ENCODE assay signal across 8 cellular contexts in genomic region chr7:27165089-27165654, GRCh38. TPM values are rescaled to one million over a fixed set of nuclear protein-coding genes. Genes with fewer than 3 reads are reported as not detected.
A peak's percentile ranks its signal among the peaks of the same experiment; 100 is the strongest.
DNase-seq lines count a peak whose midpoint lies in the region; ATAC-seq and TF ChIP-seq lines count a peak whose summit lies in the region.

Gene HOXA9 (minus strand): TSS chr7:27165537. CDS start chr7:27165457, 80 bp downstream.

- peaks cover 20% of the 10 kb centered on the region for H4K20me1 ChIP-seq in PC-3 (ENCODE audit: low read length)

- TF ChIP-seq POLR2A in esophagus muscularis mucosa (IDR thresholded peaks at IDR 0.05; ENCODE audit: low read depth): no peak

- TF ChIP-seq CTCF in PC-3 (conservative IDR thresholded peaks at IDR 0.05; ENCODE audit: low read depth, low read length): no peak
- TF ChIP-seq CTCF in esophagus muscularis mucosa (IDR thresholded peaks at IDR 0.05): no peak

- H3K4me1 ChIP-seq in PC-3 (ENCODE audit: insufficient read depth, low read length): peaks cover 14% of the 10 kb centered on the region
- peaks cover 26 to 64% (median 56%) of the 10 kb centered on the region in 4 donors for H3K4me1 ChIP-seq in esophagus muscularis mucosa
- H3K4me1 ChIP-seq in rectal smooth muscle tissue (ENCODE audit: control insufficient read depth, insufficient read depth, low read length): peaks cover 3% of the 10 kb centered on the region

- 7% methylated on average over 20 of the region's 64 CpGs for WGBS in esophagus muscularis mucosa

- peak within 1 kb of the TSS; percentile 93 for H3K4me2 ChIP-seq in PC-3 (ENCODE audit: low read length)

- DNase-seq in GM03348 (ENCODE audit: low spot score) (peak; percentile 91), PC-3 (peak; percentile 94), esophagus muscularis mucosa (ENCODE audit: extremely low spot score) (no peak), middle frontal gyrus (ENCODE audit: extremely low spot score, low spot score) (no peak)
- DNase-seq in stimulated activated CD4-positive, alpha-beta T cell treated with anti-CD3 and anti-CD28 coated beads, Interleukin-2, amount 100 ng/mL, for 48 hours: no peak

- intact Hi-C loops in PC-3 (cut with micrococcal nuclease): loop anchor here (1.0 to 5.0 kb wide), 5 partner anchors 10 to 1008 kb away; partner anchors contain the start of genes CBX3, HNRNPA2B1 and HOXA13
- intact Hi-C loops in esophagus muscularis mucosa (cut with DNase I): no loop called here

- peak within 1 kb of the TSS; percentile 97 for H3K27ac ChIP-seq in PC-3 (ENCODE audit: low read length)
- H3K27ac ChIP-seq in esophagus muscularis mucosa (replicated peaks in 1 of 4): no peak within 1 kb of the TSS
- H3K27ac ChIP-seq in rectal smooth muscle tissue (ENCODE audit: low read depth, low read length): peak within 1 kb of the TSS; percentile 96

- no peak for TF ChIP-seq EP300 in esophagus muscularis mucosa (IDR thresholded peaks at IDR 0.05)

- H3K79me2 ChIP-seq in PC-3 (ENCODE audit: low read length): peaks cover 89% of the 10 kb centered on the region

- CTCF ChIA-PET in PC-3 (lab: Charles Lee): no interaction called here

- H3K36me3 ChIP-seq in PC-3 (ENCODE audit: low read depth, low read length): peaks cover 23% of the 10 kb centered on the region
- no peaks in the 10 kb centered on the region for H3K36me3 ChIP-seq in esophagus muscularis mucosa
- H3K36me3 ChIP-seq in rectal smooth muscle tissue (ENCODE audit: control insufficient read depth, insufficient read depth, low read length): no peaks in the 10 kb centered on the region

- H2AFZ ChIP-seq in PC-3 (ENCODE audit: low read length): peak within 1 kb of the TSS; percentile 65

- H3F3A ChIP-seq in PC-3 (ENCODE audit: low read length, unreplicated experiment): peaks cover 5% of the 10 kb centered on the region

- H3K9ac ChIP-seq in PC-3 (ENCODE audit: low read length) (peak within 1 kb of the TSS; percentile 90), rectal smooth muscle tissue (ENCODE audit: low read length) (peak within 1 kb of the TSS; percentile 66)

- H3K9me3 ChIP-seq in PC-3 (ENCODE audit: low read length) (no peaks in the 10 kb centered on the region), esophagus muscularis mucosa (no peaks in the 10 kb centered on the region)

- no peaks in the 10 kb centered on the region for H3K9me2 ChIP-seq in PC-3 (replicated peaks; ENCODE audit: low read length)

- POLR2A ChIA-PET in PC-3 (lab: Charles Lee; ENCODE audit: unreplicated experiment): interaction anchor here (0.6 to 1.2 kb wide), 4 partner anchors 10 to 756 kb away, joined by 3 read pairs; no protein-coding TSS in a partner anchor

- peak; percentile 4 for ATAC-seq in PC-3
- no peak for ATAC-seq in HG02970 (IDR thresholded peaks at IDR 0.05; ENCODE audit: low FRiP score, unreplicated experiment)
- no peak for ATAC-seq in HG03280 (IDR thresholded peaks at IDR 0.05; ENCODE audit: unreplicated experiment)

- H3K4me3 ChIP-seq in PC-3 (ENCODE audit: low read length) (peak within 1 kb of the TSS; percentile 84), esophagus muscularis mucosa (peak within 1 kb of the TSS; percentile 21 to 31 (median 25)), rectal smooth muscle tissue (ENCODE audit: low read length) (peak within 1 kb of the TSS; percentile 78)

- BruUV-seq in PC-3 (replicated peaks; lab: Mats Ljungman, UMichigan): no TSS peak

- H3K27me3 ChIP-seq in PC-3 (ENCODE audit: low read length) (no peaks in the 10 kb centered on the region), esophagus muscularis mucosa (peaks cover 25 to 100% (median 92%) of the 10 kb centered on the region in 4 donors), rectal smooth muscle tissue (ENCODE audit: control insufficient read depth, insufficient read depth, low read length) (no peaks in the 10 kb centered on the region)

RNA-seq across cellular contexts. Expression of gene HOXA9, which starts in this region (rescaled TPM):
- total RNA-seq in PC-3 (2014; rRNA removed): 69.0 and 85.3 TPM in 2 replicates
- under 1 TPM in 1 of 4 donors, not detected in 3; 0.50 TPM for total RNA-seq in esophagus muscularis mucosa

Comparison
In these comparisons a context has a peak if more than half of its experiments do, and no peak if none do; other contexts are left out.
1. RNA of gene HOXA9 (total RNA-seq): 69.0 to 85.3 TPM in PC-3; 0.50 TPM in esophagus muscularis mucosa; every median in the first group is over 10 times any median in the second.
2. DNase-seq: peak in GM03348 (single experiment) and PC-3 (single experiment); none in esophagus muscularis mucosa (single experiment), middle frontal gyrus (single experiment) and stimulated activated CD4-positive, alpha-beta T cell treated with anti-CD3 and anti-CD28 coated beads, Interleukin-2, amount 100 ng/mL, for 48 hours (0 of 2).
3. H3K27ac ChIP-seq: peak in PC-3 (single experiment) and rectal smooth muscle tissue (single experiment); none in esophagus muscularis mucosa (0 of 4).
4. H3K4me3 ChIP-seq: peak in every context shown above with its lines; median percentile 84 in PC-3; 78 in rectal smooth muscle tissue; 25 in esophagus muscularis mucosa.